In the genomic region with DNA sequence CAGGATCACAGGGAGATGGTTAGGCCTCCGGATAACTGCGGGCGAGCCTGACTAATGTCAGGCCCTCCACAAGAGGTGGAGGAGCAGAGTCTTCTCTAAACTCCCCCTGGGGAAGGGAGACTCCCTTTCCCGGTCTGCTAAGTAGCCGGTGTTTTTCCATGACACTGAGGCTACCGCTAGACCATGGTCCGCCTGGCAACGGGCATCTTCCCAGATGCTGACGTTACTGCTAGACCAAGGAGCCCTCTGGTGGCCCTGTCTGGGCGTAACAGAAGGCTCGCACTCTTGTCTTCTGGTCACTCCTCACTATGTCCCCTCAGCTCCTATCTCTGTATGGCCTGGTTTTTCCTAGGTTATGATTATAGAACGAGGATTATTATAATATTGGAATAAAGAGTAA, we compare ENCODE assay signal across 1 cellular context.
TF ChIP-seq lines count a peak whose summit lies in the region.

No MANE protein-coding gene starts in this region.

TF ChIP-seq in GM23338, 12 proteins besides CTCF, POLR2A, EP300 and RAD21 (continued from another document):
- TF ChIP-seq, protein P1, sequence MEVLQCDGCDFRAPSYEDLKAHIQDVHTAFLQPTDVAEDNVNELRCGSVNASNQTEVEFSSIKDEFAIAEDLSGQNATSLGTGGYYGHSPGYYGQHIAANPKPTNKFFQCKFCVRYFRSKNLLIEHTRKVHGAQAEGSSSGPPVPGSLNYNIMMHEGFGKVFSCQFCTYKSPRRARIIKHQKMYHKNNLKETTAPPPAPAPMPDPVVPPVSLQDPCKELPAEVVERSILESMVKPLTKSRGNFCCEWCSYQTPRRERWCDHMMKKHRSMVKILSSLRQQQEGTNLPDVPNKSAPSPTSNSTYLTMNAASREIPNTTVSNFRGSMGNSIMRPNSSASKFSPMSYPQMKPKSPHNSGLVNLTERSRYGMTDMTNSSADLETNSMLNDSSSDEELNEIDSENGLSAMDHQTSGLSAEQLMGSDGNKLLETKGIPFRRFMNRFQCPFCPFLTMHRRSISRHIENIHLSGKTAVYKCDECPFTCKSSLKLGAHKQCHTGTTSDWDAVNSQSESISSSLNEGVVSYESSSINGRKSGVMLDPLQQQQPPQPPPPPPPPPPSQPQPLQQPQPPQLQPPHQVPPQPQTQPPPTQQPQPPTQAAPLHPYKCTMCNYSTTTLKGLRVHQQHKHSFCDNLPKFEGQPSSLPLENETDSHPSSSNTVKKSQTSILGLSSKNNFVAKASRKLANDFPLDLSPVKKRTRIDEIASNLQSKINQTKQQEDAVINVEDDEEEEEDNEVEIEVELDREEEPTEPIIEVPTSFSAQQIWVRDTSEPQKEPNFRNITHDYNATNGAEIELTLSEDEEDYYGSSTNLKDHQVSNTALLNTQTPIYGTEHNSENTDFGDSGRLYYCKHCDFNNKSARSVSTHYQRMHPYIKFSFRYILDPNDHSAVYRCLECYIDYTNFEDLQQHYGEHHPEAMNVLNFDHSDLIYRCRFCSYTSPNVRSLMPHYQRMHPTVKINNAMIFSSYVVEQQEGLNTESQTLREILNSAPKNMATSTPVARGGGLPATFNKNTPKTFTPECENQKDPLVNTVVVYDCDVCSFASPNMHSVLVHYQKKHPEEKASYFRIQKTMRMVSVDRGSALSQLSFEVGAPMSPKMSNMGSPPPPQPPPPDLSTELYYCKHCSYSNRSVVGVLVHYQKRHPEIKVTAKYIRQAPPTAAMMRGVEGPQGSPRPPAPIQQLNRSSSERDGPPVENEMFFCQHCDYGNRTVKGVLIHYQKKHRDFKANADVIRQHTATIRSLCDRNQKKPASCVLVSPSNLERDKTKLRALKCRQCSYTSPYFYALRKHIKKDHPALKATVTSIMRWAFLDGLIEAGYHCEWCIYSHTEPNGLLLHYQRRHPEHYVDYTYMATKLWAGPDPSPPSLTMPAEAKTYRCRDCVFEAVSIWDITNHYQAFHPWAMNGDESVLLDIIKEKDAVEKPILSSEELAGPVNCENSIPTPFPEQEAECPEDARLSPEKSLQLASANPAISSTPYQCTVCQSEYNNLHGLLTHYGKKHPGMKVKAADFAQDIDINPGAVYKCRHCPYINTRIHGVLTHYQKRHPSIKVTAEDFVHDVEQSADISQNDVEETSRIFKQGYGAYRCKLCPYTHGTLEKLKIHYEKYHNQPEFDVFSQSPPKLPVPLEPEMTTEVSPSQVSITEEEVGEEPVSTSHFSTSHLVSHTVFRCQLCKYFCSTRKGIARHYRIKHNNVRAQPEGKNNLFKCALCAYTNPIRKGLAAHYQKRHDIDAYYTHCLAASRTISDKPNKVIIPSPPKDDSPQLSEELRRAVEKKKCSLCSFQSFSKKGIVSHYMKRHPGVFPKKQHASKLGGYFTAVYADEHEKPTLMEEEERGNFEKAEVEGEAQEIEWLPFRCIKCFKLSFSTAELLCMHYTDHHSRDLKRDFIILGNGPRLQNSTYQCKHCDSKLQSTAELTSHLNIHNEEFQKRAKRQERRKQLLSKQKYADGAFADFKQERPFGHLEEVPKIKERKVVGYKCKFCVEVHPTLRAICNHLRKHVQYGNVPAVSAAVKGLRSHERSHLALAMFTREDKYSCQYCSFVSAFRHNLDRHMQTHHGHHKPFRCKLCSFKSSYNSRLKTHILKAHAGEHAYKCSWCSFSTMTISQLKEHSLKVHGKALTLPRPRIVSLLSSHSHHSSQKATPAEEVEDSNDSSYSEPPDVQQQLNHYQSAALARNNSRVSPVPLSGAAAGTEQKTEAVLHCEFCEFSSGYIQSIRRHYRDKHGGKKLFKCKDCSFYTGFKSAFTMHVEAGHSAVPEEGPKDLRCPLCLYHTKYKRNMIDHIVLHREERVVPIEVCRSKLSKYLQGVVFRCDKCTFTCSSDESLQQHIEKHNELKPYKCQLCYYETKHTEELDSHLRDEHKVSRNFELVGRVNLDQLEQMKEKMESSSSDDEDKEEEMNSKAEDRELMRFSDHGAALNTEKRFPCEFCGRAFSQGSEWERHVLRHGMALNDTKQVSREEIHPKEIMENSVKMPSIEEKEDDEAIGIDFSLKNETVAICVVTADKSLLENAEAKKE (CRISPR knock-in tag; IDR thresholded peaks at IDR 0.05): peak; percentile 42; the same call in 1 of the 2 replicates
